Comparison of ENCODE assay signal across 4 cellular contexts in genomic region chr19:3221576-3221975, GRCh38. TPM values are rescaled to one million over a fixed set of nuclear protein-coding genes. Genes with fewer than 3 reads are reported as not detected.
"Had no signal": no experiment of that assay in that cellular context is flagged by ENCODE, and none has a peak within 500 bp of the region (broad histone marks: within the 10 kb centered on the region; RNA-seq: fewer than 3 reads in every experiment).

No MANE protein-coding gene starts in this region.

RNA-seq across cellular contexts. Expression of gene CELF5, which starts 2.9 kb away (rescaled TPM):
- total RNA-seq: HT1080, IMR-90 had no signal
- polyA plus RNA-seq: IgD-negative memory B cell had no signal

RNA-seq across cellular contexts. Expression of gene S1PR4, which starts 43.0 kb away (rescaled TPM):
- total RNA-seq: HT-29, IMR-90 had no signal
- polyA plus RNA-seq: IMR-90 had no signal
